9 cellular contexts compared by ENCODE assay signal in the genomic region with DNA sequence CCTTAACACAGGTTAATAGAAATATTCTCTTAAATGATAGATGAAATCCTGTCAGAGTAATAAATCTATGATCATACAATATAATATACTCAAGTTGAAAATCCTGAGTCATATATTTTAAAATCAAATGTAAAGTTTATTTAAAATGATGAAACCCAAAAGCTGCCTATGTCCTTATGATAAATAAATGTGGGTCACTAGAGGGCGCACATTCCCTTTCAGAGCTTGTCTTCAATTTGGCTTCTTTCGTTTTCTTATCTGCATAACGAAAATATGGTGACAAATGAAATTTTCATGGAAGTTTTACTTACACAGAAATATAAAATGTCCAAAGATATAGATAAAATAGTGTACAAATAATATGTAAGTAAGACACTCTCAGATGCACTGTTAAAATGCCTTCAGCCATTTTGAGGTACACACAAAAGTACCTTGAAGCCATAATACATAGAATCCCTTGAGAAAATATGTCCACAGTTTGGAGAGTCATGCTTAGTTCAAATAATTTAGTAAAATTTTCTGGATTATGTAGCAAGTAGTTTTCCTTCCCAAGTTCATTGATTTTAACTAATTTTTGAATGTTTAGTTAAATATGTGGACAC.
A peak's percentile ranks its signal among the peaks of the same experiment; 100 is the strongest.
DNase-seq lines count a peak whose midpoint lies in the region; ATAC-seq and TF ChIP-seq lines count a peak whose summit lies in the region.
"Had no signal": no experiment of that assay in that cellular context is flagged by ENCODE, and none has a peak within 500 bp of the region (broad histone marks: within the 10 kb centered on the region; RNA-seq: fewer than 3 reads in every experiment).

No MANE protein-coding gene starts in this region.

- no peak overlapping the region for H3K27ac Mint-ChIP-seq in immature natural killer cell

- peaks cover 0 to 2% (median 1%) of the 10 kb centered on the region in 3 donors for H3K27me3 Mint-ChIP-seq in immature natural killer cell (ENCODE audit: low read depth in 3 of 3)

- H3K9me3 ChIP-seq in adrenal gland (replicated peaks in 1 of 3) (no peaks in the 10 kb centered on the region), tibial artery (no peaks in the 10 kb centered on the region)
- H3K9me3 ChIP-seq: neutrophil had no signal

- intact Hi-C loops in adrenal gland (cut with DNase I) (no loop called here), tibial artery (cut with DNase I; ENCODE audit: low total_unique reads) (loop anchor here (10.0 kb wide), 1 partner anchor 804 kb away; no protein-coding TSS in a partner anchor)

- H3K4me3 ChIP-seq in adrenal gland (peak overlapping the region in 1 of 4 donors; percentile 44), tibial artery (peak overlapping the region in 1 of 2 donors; percentile 28)

- no peaks in the 10 kb centered on the region for H3K4me1 Mint-ChIP-seq in immature natural killer cell

- 1 to 2% (median 1%) methylated on average over 3 of the region's 3 CpGs for WGBS in adrenal gland, 4 donors

- H3K27ac ChIP-seq in adrenal gland (no peak overlapping the region), tibial artery (no peak overlapping the region)
- H3K27ac ChIP-seq: neutrophil had no signal

- H3K36me3 ChIP-seq in adrenal gland (replicated peaks in 1 of 2) (no peaks in the 10 kb centered on the region), tibial artery (no peaks in the 10 kb centered on the region)
- H3K36me3 ChIP-seq: neutrophil had no signal

- no peaks in the 10 kb centered on the region for H3K36me3 Mint-ChIP-seq in immature natural killer cell

- H3K27me3 ChIP-seq in adrenal gland (no peaks in the 10 kb centered on the region), tibial artery (no peaks in the 10 kb centered on the region)
- H3K27me3 ChIP-seq: neutrophil had no signal

- H3K4me3 Mint-ChIP-seq in immature natural killer cell: no peak overlapping the region

- peaks cover 0 to 3% (median 0%) of the 10 kb centered on the region in 6 donors for H3K9me3 Mint-ChIP-seq in immature natural killer cell

- DNase-seq in CD1c-positive myeloid dendritic cell (ENCODE audit: extremely low spot score): peak; percentile 2
- DNase-seq in NCI-H1092 (lab: John Stamatoyannopoulos, UW): peak; percentile 9
- peak in 6 of 7 donors; percentile 14 to 50 (median 34) for DNase-seq in adrenal gland
- DNase-seq in immature natural killer cell: peak in 2 of 3 donors; percentile 3 to 7
- no peak for DNase-seq in tibial artery

- peak; percentile 39 to 74 (median 53) for TF ChIP-seq CTCF in adrenal gland (IDR thresholded peaks at IDR 0.05)
- peak; percentile 46 to 48 for TF ChIP-seq CTCF in tibial artery (IDR thresholded peaks at IDR 0.05)

- TF ChIP-seq POLR2A in adrenal gland (IDR thresholded peaks at IDR 0.05): no peak

- ATAC-seq in GM18517 (IDR thresholded peaks at IDR 0.05; ENCODE audit: unreplicated experiment) (peak; percentile 69), HG03039 (IDR thresholded peaks at IDR 0.05; ENCODE audit: unreplicated experiment) (no peak), HG03571 (IDR thresholded peaks at IDR 0.05; ENCODE audit: unreplicated experiment) (no peak)

- peaks cover 0 to 7% of the 10 kb centered on the region in 2 donors for H3K4me1 ChIP-seq in adrenal gland (replicated peaks in 1 of 2)
- H3K4me1 ChIP-seq in tibial artery: peaks cover 0 to 8% (median 0%) of the 10 kb centered on the region in 4 donors

Comparison
In these comparisons a context has a peak if more than half of its experiments do, and no peak if none do; other contexts are left out.
1. DNase-seq: peak in CD1c-positive myeloid dendritic cell (single experiment), NCI-H1092 (single experiment), adrenal gland (6 of 7) and immature natural killer cell (2 of 3); none in tibial artery (0 of 2).